35 cellular contexts compared by ENCODE assay signal in genomic region chr2:29017716-29018275, GRCh38. TPM values are rescaled to one million over a fixed set of nuclear protein-coding genes. Genes with fewer than 3 reads are reported as not detected.
DNase-seq lines count a peak whose midpoint lies in the region; ATAC-seq and TF ChIP-seq lines count a peak whose summit lies in the region.
"Had no signal": no experiment of that assay in that cellular context is flagged by ENCODE, and none has a peak within 500 bp of the region (broad histone marks: within the 10 kb centered on the region; RNA-seq: fewer than 3 reads in every experiment).

No MANE protein-coding gene starts in this region.

- H2AFZ ChIP-seq in hepatocyte = no peak overlapping the region
- H2AFZ ChIP-seq: neural progenitor cell had no signal

- no peaks in the 10 kb centered on the region for H3K27me3 Mint-ChIP-seq in activated CD4-positive, alpha-beta T cell treated with anti-CD3 and anti-CD28 coated beads, Interleukin-2, amount 10 ng/mL, durations not matched to agents 24 days and 14 days
- H3K27me3 Mint-ChIP-seq in CD14-positive monocyte (ENCODE audit: low read depth in 3 of 3) = peaks cover 4 to 7% (median 5%) of the 10 kb centered on the region in 3 donors
- no peaks in the 10 kb centered on the region for H3K27me3 Mint-ChIP-seq in activated T-helper 17 cell treated with anti-CD3 and anti-CD28 coated beads, Interleukin-2, amount 50 U/mL, for 72 hours
- H3K27me3 Mint-ChIP-seq in natural killer cell treated with Interleukin-12 subunit alpha and Interleukin-12 subunit beta and Interleukin-15 and Interleukin-18, amount 100 ng/mL, for 72 hours = no peaks in the 10 kb centered on the region
- H3K27me3 Mint-ChIP-seq: memory B cell; stimulated activated naive CD8-positive, alpha-beta T cell treated with anti-CD3 and anti-CD28 coated beads, Interleukin-15, amount 100 ng/mL, for 72 hours had no signal

- H3K27ac Mint-ChIP-seq in activated CD4-positive, alpha-beta T cell treated with anti-CD3 and anti-CD28 coated beads, Interleukin-2, amount 10 ng/mL, durations not matched to agents 24 days and 14 days = peak overlapping the region; percentile 78
- H3K27ac Mint-ChIP-seq in CD14-positive monocyte = peak overlapping the region in 6 of 7 donors; percentile 10 to 86 (median 74)
- peak overlapping the region; percentile 79 for H3K27ac Mint-ChIP-seq in activated T-helper 17 cell treated with anti-CD3 and anti-CD28 coated beads, Interleukin-2, amount 50 U/mL, for 72 hours
- H3K27ac Mint-ChIP-seq in natural killer cell treated with Interleukin-12 subunit alpha and Interleukin-12 subunit beta and Interleukin-15 and Interleukin-18, amount 100 ng/mL, for 72 hours = peak overlapping the region; percentile 33 to 51
- H3K27ac Mint-ChIP-seq: activated CD8-positive, alpha-beta T cell treated with anti-CD3 and anti-CD28 coated beads, Interleukin-2, amount 10 ng/mL, durations not matched to agents 7 days and 5 days; memory B cell; neural progenitor cell; T-helper 1 cell treated with Interleukin-12 subunit alpha and Interleukin-12 subunit beta and Interleukin-4 antibody, amounts not matched to agents 30 μg/mL and 1 μg/mL, for 36 hours had no signal

- H3K27me3 ChIP-seq in hepatocyte = no peaks in the 10 kb centered on the region
- H3K27me3 ChIP-seq: brain microvascular endothelial cell, gastroesophageal sphincter, MG63, neural progenitor cell, right lobe of liver, uterus had no signal

- ATAC-seq in activated T-helper 17 cell treated with anti-CD3 and anti-CD28 coated beads, Interleukin-2, amount 50 U/mL, for 72 hours (replicated peaks) = no peak
- ATAC-seq in natural killer cell treated with Interleukin-12 subunit alpha and Interleukin-12 subunit beta and Interleukin-15 and Interleukin-18, amount 100 ng/mL, for 72 hours = no peak
- no peak for ATAC-seq in GM21528 (IDR thresholded peaks at IDR 0.05; ENCODE audit: low FRiP score, unreplicated experiment)
- ATAC-seq: activated CD8-positive, alpha-beta T cell treated with anti-CD3 and anti-CD28 coated beads, Interleukin-2, amount 10 ng/mL, durations not matched to agents 7 days and 5 days; gastroesophageal sphincter; left colon; right lobe of liver; stimulated activated naive CD8-positive, alpha-beta T cell treated with anti-CD3 and anti-CD28 coated beads, Interleukin-15, amount 100 ng/mL, for 72 hours had no signal

- no peaks in the 10 kb centered on the region for H3K9me3 Mint-ChIP-seq in activated CD4-positive, alpha-beta T cell treated with anti-CD3 and anti-CD28 coated beads, Interleukin-2, amount 10 ng/mL, durations not matched to agents 24 days and 14 days
- H3K9me3 Mint-ChIP-seq in CD14-positive monocyte = peaks cover 0 to 2% (median 0%) of the 10 kb centered on the region in 7 donors
- no peaks in the 10 kb centered on the region for H3K9me3 Mint-ChIP-seq in activated T-helper 17 cell treated with anti-CD3 and anti-CD28 coated beads, Interleukin-2, amount 50 U/mL, for 72 hours
- H3K9me3 Mint-ChIP-seq in natural killer cell treated with Interleukin-12 subunit alpha and Interleukin-12 subunit beta and Interleukin-15 and Interleukin-18, amount 100 ng/mL, for 72 hours = no peaks in the 10 kb centered on the region
- H3K9me3 Mint-ChIP-seq: memory B cell; neural progenitor cell; stimulated activated naive CD8-positive, alpha-beta T cell treated with anti-CD3 and anti-CD28 coated beads, Interleukin-15, amount 100 ng/mL, for 72 hours; T-helper 1 cell treated with Interleukin-12 subunit alpha and Interleukin-12 subunit beta and Interleukin-4 antibody, amounts not matched to agents 30 μg/mL and 1 μg/mL, for 36 hours had no signal

- H3K4me1 ChIP-seq in hepatocyte (ENCODE audit: insufficient read depth) = peaks cover 4% of the 10 kb centered on the region
- H3K4me1 ChIP-seq: right lobe of liver, uterus had no signal

- TF ChIP-seq CTCF in CD14-positive monocyte (IDR thresholded peaks at IDR 0.05) = no peak
- TF ChIP-seq CTCF in foreskin fibroblast (IDR thresholded peaks at IDR 0.05; ENCODE audit: low read depth, low read length) = no peak
- no peak for TF ChIP-seq CTCF in hepatocyte (IDR thresholded peaks at IDR 0.05; ENCODE audit: poor library complexity)

- intact Hi-C loops in activated CD4-positive, alpha-beta T cell treated with anti-CD3 and anti-CD28 coated beads, Interleukin-2, amount 10 ng/mL, durations not matched to agents 24 days and 14 days (cut with micrococcal nuclease) = loop anchor here (1.0 to 10.0 kb wide), 4 partner anchors 42 to 297 kb away; partner anchors contain the start of gene WDR43
- intact Hi-C loops in CD14-positive monocyte (cut with micrococcal nuclease) = loop anchor here in 1 of 2 donors (1.0 to 10.0 kb wide), 3 partner anchors 29 to 97 kb away; partner anchors contain the start of gene CLIP4

- no peak for DNase-seq in activated CD4-positive, alpha-beta T cell treated with anti-CD3 and anti-CD28 coated beads, Interleukin-2, amount 10 ng/mL, durations not matched to agents 24 days and 14 days
- DNase-seq in activated CD4-positive, alpha-beta T cell treated with anti-CD3 and anti-CD28 coated beads for 1 hour = no peak
- DNase-seq in CD14-positive monocyte (ENCODE audit: low spot score) (peak; percentile 61), foreskin fibroblast (no peak), hepatocyte (ENCODE audit: low spot score) (no peak)
- DNase-seq in natural killer cell treated with Interleukin-12 subunit alpha and Interleukin-12 subunit beta and Interleukin-15 and Interleukin-18, amount 100 ng/mL, for 72 hours (ENCODE audit: low spot score) = no peak
- DNase-seq: 8988T; activated CD8-positive, alpha-beta T cell treated with anti-CD3 and anti-CD28 coated beads, Interleukin-2, amount 10 ng/mL, durations not matched to agents 7 days and 5 days; activated T-cell treated with anti-CD3 and anti-CD28 coated beads for 4 hours; amygdala; brain microvascular endothelial cell; DMS153; H7; hippocampal formation; left colon; MG63; NCI-H1930; NCI-H2171 treated with DMSO at 0.1 percent for 48 hours; NCI-H524 treated with DMSO at 0.1 percent for 48 hours; right lobe of liver; SK-N-SH; stimulated activated CD8-positive, alpha-beta memory T cell treated with anti-CD3 and anti-CD28 coated beads, Interleukin-4, amount 100 ng/mL, for 48 hours; stimulated activated naive CD8-positive, alpha-beta T cell treated with anti-CD3 and anti-CD28 coated beads, Interleukin-15, amount 100 ng/mL, for 72 hours; uterus had no signal

- H3K9me2 ChIP-seq in hepatocyte (replicated peaks; ENCODE audit: insufficient read depth) = no peaks in the 10 kb centered on the region
- H3K9me2 ChIP-seq: SK-N-SH had no signal

- 97% methylated on average over 16 of the region's 16 CpGs for WGBS in hepatocyte (ENCODE audit: low lambda C conversion rate, missing lambda C conversion rate)

- H3K4me3 Mint-ChIP-seq in activated CD4-positive, alpha-beta T cell treated with anti-CD3 and anti-CD28 coated beads, Interleukin-2, amount 10 ng/mL, durations not matched to agents 24 days and 14 days = no peak overlapping the region
- H3K4me3 Mint-ChIP-seq in CD14-positive monocyte = no peak overlapping the region
- peak overlapping the region; percentile 7 for H3K4me3 Mint-ChIP-seq in activated T-helper 17 cell treated with anti-CD3 and anti-CD28 coated beads, Interleukin-2, amount 50 U/mL, for 72 hours
- no peak overlapping the region for H3K4me3 Mint-ChIP-seq in natural killer cell treated with Interleukin-12 subunit alpha and Interleukin-12 subunit beta and Interleukin-15 and Interleukin-18, amount 100 ng/mL, for 72 hours
- H3K4me3 Mint-ChIP-seq: activated CD8-positive, alpha-beta T cell treated with anti-CD3 and anti-CD28 coated beads, Interleukin-2, amount 10 ng/mL, durations not matched to agents 7 days and 5 days; memory B cell; neural progenitor cell; stimulated activated naive CD8-positive, alpha-beta T cell treated with anti-CD3 and anti-CD28 coated beads, Interleukin-15, amount 100 ng/mL, for 72 hours; T-helper 1 cell treated with Interleukin-12 subunit alpha and Interleukin-12 subunit beta and Interleukin-4 antibody, amounts not matched to agents 30 μg/mL and 1 μg/mL, for 36 hours had no signal

- H3K4me1 Mint-ChIP-seq in activated CD4-positive, alpha-beta T cell treated with anti-CD3 and anti-CD28 coated beads, Interleukin-2, amount 10 ng/mL, durations not matched to agents 24 days and 14 days = peaks cover 46% of the 10 kb centered on the region
- peaks cover 46% of the 10 kb centered on the region for H3K4me1 Mint-ChIP-seq in CD14-positive monocyte
- peaks cover 52% of the 10 kb centered on the region for H3K4me1 Mint-ChIP-seq in activated T-helper 17 cell treated with anti-CD3 and anti-CD28 coated beads, Interleukin-2, amount 50 U/mL, for 72 hours
- H3K4me1 Mint-ChIP-seq in natural killer cell treated with Interleukin-12 subunit alpha and Interleukin-12 subunit beta and Interleukin-15 and Interleukin-18, amount 100 ng/mL, for 72 hours (ENCODE audit: low read depth in 2 of 2) = peaks cover 60 to 64% of the 10 kb centered on the region in 2 donors

- H3K36me3 ChIP-seq in hepatocyte (replicated peaks; ENCODE audit: insufficient read depth, low read depth) = no peaks in the 10 kb centered on the region
- H3K36me3 ChIP-seq: brain microvascular endothelial cell, gastroesophageal sphincter, MG63, neural progenitor cell, right lobe of liver, thoracic aorta, uterus had no signal

- H3K27ac ChIP-seq in hepatocyte = no peak overlapping the region
- H3K27ac ChIP-seq: brain microvascular endothelial cell, KMS-11, neural progenitor cell, right lobe of liver had no signal

- H3K36me3 Mint-ChIP-seq in activated CD4-positive, alpha-beta T cell treated with anti-CD3 and anti-CD28 coated beads, Interleukin-2, amount 10 ng/mL, durations not matched to agents 24 days and 14 days (ENCODE audit: low read depth) = peaks cover 2% of the 10 kb centered on the region
- H3K36me3 Mint-ChIP-seq in CD14-positive monocyte = peaks cover 0 to 5% of the 10 kb centered on the region in 2 donors
- H3K36me3 Mint-ChIP-seq in activated T-helper 17 cell treated with anti-CD3 and anti-CD28 coated beads, Interleukin-2, amount 50 U/mL, for 72 hours (ENCODE audit: low read depth) = no peaks in the 10 kb centered on the region
- no peaks in the 10 kb centered on the region for H3K36me3 Mint-ChIP-seq in natural killer cell treated with Interleukin-12 subunit alpha and Interleukin-12 subunit beta and Interleukin-15 and Interleukin-18, amount 100 ng/mL, for 72 hours
- H3K36me3 Mint-ChIP-seq: memory B cell, neural progenitor cell had no signal

- H4K20me1 ChIP-seq in hepatocyte (ENCODE audit: insufficient read depth, poor library complexity, severe bottlenecking) = no peaks in the 10 kb centered on the region

- H3K9me3 ChIP-seq in hepatocyte (ENCODE audit: low read depth) = no peaks in the 10 kb centered on the region
- H3K9me3 ChIP-seq: gastroesophageal sphincter, MG63, right lobe of liver, SK-N-SH, thoracic aorta, uterus had no signal

- no peak overlapping the region for H3K4me2 ChIP-seq in hepatocyte
- H3K4me2 ChIP-seq: KMS-11, neural progenitor cell, SK-N-SH had no signal

- H3K4me3 ChIP-seq in foreskin fibroblast (ENCODE audit: low read depth in 1 of 2, low read length in 2 of 2) (no peak overlapping the region), hepatocyte (no peak overlapping the region)
- H3K4me3 ChIP-seq: gastroesophageal sphincter, MG63, neural progenitor cell, right lobe of liver, thoracic aorta, uterus had no signal

- H3K79me2 ChIP-seq in hepatocyte = no peaks in the 10 kb centered on the region

RNA-seq across cellular contexts. Expression of gene TOGARAM2, which starts 36.7 kb away (rescaled TPM):
- total RNA-seq in activated CD4-positive, alpha-beta T cell treated with anti-CD3 and anti-CD28 coated beads, Interleukin-2, amount 10 ng/mL, durations not matched to agents 24 days and 14 days = 4.8 and 6.7 TPM in 2 replicates
- polyA plus RNA-seq in CD14-positive monocyte (under 1 TPM in 1 of 2 donors, not detected in 1; 0.23 TPM), hepatocyte (1.3 and 2.1 TPM in 2 replicates)
- total RNA-seq in activated T-helper 17 cell treated with anti-CD3 and anti-CD28 coated beads, Interleukin-2, amount 50 U/mL, for 72 hours = 1 to 10 TPM; 3.0 to 4.3 TPM
- total RNA-seq in natural killer cell treated with Interleukin-12 subunit alpha and Interleukin-12 subunit beta and Interleukin-15 and Interleukin-18, amount 100 ng/mL, for 72 hours = 1 to 10 TPM; 6.8 to 7.7 TPM
- 0.47 and 0.92 TPM in 2 replicates for total RNA-seq in hepatocyte
- total RNA-seq: endothelial cell of umbilical vein had no signal
- polyA plus RNA-seq: endothelial cell of umbilical vein had no signal

RNA-seq across cellular contexts. Expression of gene PCARE, which starts 56.5 kb away (rescaled TPM):
- total RNA-seq in activated CD4-positive, alpha-beta T cell treated with anti-CD3 and anti-CD28 coated beads, Interleukin-2, amount 10 ng/mL, durations not matched to agents 24 days and 14 days = not detected in 2 replicates
- polyA plus RNA-seq in CD14-positive monocyte (not detected), hepatocyte (0.04 TPM in 1 of 2 replicates, not detected in the other)
- total RNA-seq in activated T-helper 17 cell treated with anti-CD3 and anti-CD28 coated beads, Interleukin-2, amount 50 U/mL, for 72 hours = not detected
- not detected for total RNA-seq in natural killer cell treated with Interleukin-12 subunit alpha and Interleukin-12 subunit beta and Interleukin-15 and Interleukin-18, amount 100 ng/mL, for 72 hours
- total RNA-seq in hepatocyte = 0.04 and 2.2 TPM in 2 replicates
- total RNA-seq: activated CD8-positive, alpha-beta T cell treated with anti-CD3 and anti-CD28 coated beads, Interleukin-2, amount 10 ng/mL, durations not matched to agents 7 days and 5 days; chondrocyte; endothelial cell of umbilical vein; H7; left colon; posterior vena cava; right lobe of liver; thoracic aorta; uterus had no signal
- polyA plus RNA-seq: endothelial cell of umbilical vein, SK-N-SH had no signal
